ENCODE assay signal across 20 cellular contexts in the genomic region with DNA sequence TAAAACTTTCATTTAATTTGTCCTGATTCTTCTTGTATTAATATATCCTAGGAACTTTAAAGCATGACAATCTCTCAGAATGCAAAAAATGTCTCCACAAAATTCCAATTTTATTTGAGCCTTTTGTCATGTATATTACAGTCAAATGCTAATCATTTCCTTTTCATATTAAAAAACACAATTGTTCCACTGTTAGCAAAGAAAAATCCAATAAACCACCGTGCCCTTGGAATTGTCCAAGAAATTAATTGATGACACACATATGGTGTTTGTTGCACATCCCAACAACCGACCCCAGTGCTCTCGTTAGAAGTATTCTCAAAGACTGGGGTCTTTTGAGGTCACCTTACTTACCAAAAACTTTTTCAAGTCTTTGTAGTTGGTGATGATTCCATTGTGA.
"Had no signal": no experiment of that assay in that cellular context is flagged by ENCODE, and none has a peak within 500 bp of the region (broad histone marks: within the 10 kb centered on the region; RNA-seq: fewer than 3 reads in every experiment).

No MANE protein-coding gene starts in this region.

- H3K4me3 ChIP-seq: esophagus squamous epithelium, left lung, lower lobe of right lung, right atrium auricular region, sigmoid colon, skin epidermis, stomach, thoracic aorta, transverse colon had no signal

- H3K4me1 ChIP-seq: esophagus squamous epithelium, left lung, lower lobe of right lung, right atrium auricular region, sigmoid colon, transverse colon had no signal

- H3K4me3 Mint-ChIP-seq: dendritic cell treated with granulocyte-macrophage colony-stimulating factor and Interleukin-4, amounts not matched to agents 40 ng/mL and 50 ng/mL, for 4 days; effector memory CD8-positive, alpha-beta T cell; memory B cell; mesothelial cell of epicardium; natural killer cell; neural crest cell had no signal

- H3K4me1 Mint-ChIP-seq: memory B cell, mesothelial cell of epicardium, natural killer cell, neural crest cell had no signal

- H3K27ac Mint-ChIP-seq: dendritic cell treated with granulocyte-macrophage colony-stimulating factor and Interleukin-4, amounts not matched to agents 40 ng/mL and 50 ng/mL, for 4 days; effector memory CD8-positive, alpha-beta T cell; memory B cell; mesothelial cell of epicardium; natural killer cell had no signal

- DNase-seq: effector memory CD8-positive, alpha-beta T cell; esophagus squamous epithelium; foreskin fibroblast; left lung; lower lobe of right lung; natural killer cell; sigmoid colon; stimulated activated CD4-positive, alpha-beta T cell treated with anti-CD3 and anti-CD28 coated beads, Interleukin-12 subunit alpha, Interleukin-12 subunit beta, amount 100 ng/mL, for 4 hours; stimulated activated naive CD4-positive, alpha-beta T cell; stomach; substantia nigra; transverse colon had no signal

- H3K27ac ChIP-seq: esophagus squamous epithelium, left lung, lower lobe of right lung, right atrium auricular region, sigmoid colon, skin epidermis, stomach, thoracic aorta, transverse colon had no signal

- H3K27me3 Mint-ChIP-seq: dendritic cell treated with granulocyte-macrophage colony-stimulating factor and Interleukin-4, amounts not matched to agents 40 ng/mL and 50 ng/mL, for 4 days; effector memory CD8-positive, alpha-beta T cell; memory B cell had no signal

- H3K9me3 Mint-ChIP-seq: dendritic cell treated with granulocyte-macrophage colony-stimulating factor and Interleukin-4, amounts not matched to agents 40 ng/mL and 50 ng/mL, for 4 days; effector memory CD8-positive, alpha-beta T cell; memory B cell; mesothelial cell of epicardium; natural killer cell; neural crest cell had no signal

- H3K27me3 ChIP-seq: esophagus squamous epithelium, left lung, right atrium auricular region, sigmoid colon, stomach, transverse colon had no signal

- ATAC-seq: effector memory CD8-positive, alpha-beta T cell; left lung; lower lobe of right lung; natural killer cell had no signal

- H3K9me3 ChIP-seq: esophagus squamous epithelium, left lung, lower lobe of right lung, right atrium auricular region, sigmoid colon, stomach, thoracic aorta, transverse colon had no signal

- FAIRE-seq: keratinocyte had no signal
